20 cellular contexts compared by ENCODE assay signal in the genomic region with DNA sequence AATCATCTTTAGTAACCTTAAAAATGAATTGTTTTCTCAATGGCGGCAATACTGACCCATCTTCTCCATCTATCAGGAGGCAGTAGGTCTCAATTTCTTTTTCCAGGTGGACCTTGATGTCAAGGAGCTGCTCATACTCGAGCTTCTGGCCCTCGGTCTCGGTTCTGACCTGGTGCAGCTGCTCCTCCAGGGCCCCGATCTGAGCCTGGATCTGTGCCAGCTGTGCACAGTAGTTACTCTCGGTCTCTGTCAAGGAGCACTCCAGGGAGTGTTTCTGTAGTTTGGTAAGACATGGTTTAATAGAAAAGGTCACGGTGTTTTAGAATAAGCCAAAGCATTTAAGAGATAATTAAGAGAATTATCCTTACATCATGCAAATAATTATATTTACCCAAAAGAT. TPM values are rescaled to one million over a fixed set of nuclear protein-coding genes. Genes with fewer than 3 reads are reported as not detected.
"Had no signal": no experiment of that assay in that cellular context is flagged by ENCODE, and none has a peak within 500 bp of the region (broad histone marks: within the 10 kb centered on the region; RNA-seq: fewer than 3 reads in every experiment).

No MANE protein-coding gene starts in this region.

- H3K4me3 ChIP-seq: cardiac muscle cell, Peyer's patch, SJSA1 had no signal

- H3K36me3 ChIP-seq: brain microvascular endothelial cell, cardiac muscle cell, Peyer's patch, SJSA1 had no signal

- H3K4me1 ChIP-seq: Peyer's patch, SJSA1 had no signal

- DNase-seq: activated CD4-positive, alpha-beta T cell treated with anti-CD3 and anti-CD28 coated beads for 4 hours; activated CD8-positive, alpha-beta memory T cell treated with anti-CD3 and anti-CD28 coated beads, Interleukin-2, amount 50 U/mL, for 4 hours; activated CD8-positive, alpha-beta T cell treated with anti-CD3 and anti-CD28 coated beads for 36 hours; activated gamma-delta T cell treated with Interleukin-2 at 50 U/mL for 16 hours; activated naive CD4-positive, alpha-beta T cell treated with anti-CD3 and anti-CD28 coated beads, Interleukin-2, amount 10 ng/mL, durations not matched to agents 7 days and 5 days; activated naive CD8-positive, alpha-beta T cell treated with anti-CD3 and anti-CD28 coated beads for 36 hours; activated T-cell treated with anti-CD3 and anti-CD28 coated beads, Interleukin-2, amount 50 U/mL, for 72 hours; brain microvascular endothelial cell; NCI-H1105 treated with DMSO at 0.1 percent for 48 hours; NCI-H1694 treated with DMSO at 0.1 percent for 48 hours; NCI-H2081; NCI-H2171; NCI-H226; NCI-H510A treated with DMSO at 0.1 percent for 48 hours; NCI-H774; Peyer's patch; SHP77 had no signal

- H3K9me3 ChIP-seq: Peyer's patch, SJSA1 had no signal

RNA-seq across cellular contexts. Expression of gene KRT27, which starts 4.9 kb away (rescaled TPM):
- total RNA-seq: activated CD8-positive, alpha-beta T cell treated with anti-CD3 and anti-CD28 coated beads for 36 hours; activated naive CD8-positive, alpha-beta T cell treated with anti-CD3 and anti-CD28 coated beads for 36 hours; activated T-cell treated with anti-CD3 and anti-CD28 coated beads, Interleukin-2, amount 50 U/mL, for 72 hours; activated T-helper 2 cell treated with anti-CD3 and anti-CD28 coated beads, Interferon-gamma antibody, Interleukin-2, Interleukin-4, amounts not matched to agents 10 μg/mL and 5 μg/mL and 100 μg/mL, durations not matched to agents 14 hours and 24 hours and 36 hours; cardiac muscle cell; Peyer's patch; SJSA1 had no signal

RNA-seq across cellular contexts. Expression of gene KRT26, which starts 5.5 kb away (rescaled TPM):
- total RNA-seq: activated CD8-positive, alpha-beta T cell treated with anti-CD3 and anti-CD28 coated beads for 36 hours; activated naive CD8-positive, alpha-beta T cell treated with anti-CD3 and anti-CD28 coated beads for 36 hours; activated T-cell treated with anti-CD3 and anti-CD28 coated beads, Interleukin-2, amount 50 U/mL, for 72 hours; activated T-helper 2 cell treated with anti-CD3 and anti-CD28 coated beads, Interferon-gamma antibody, Interleukin-2, Interleukin-4, amounts not matched to agents 10 μg/mL and 5 μg/mL and 100 μg/mL, durations not matched to agents 14 hours and 24 hours and 36 hours; cardiac muscle cell; Peyer's patch; SJSA1 had no signal

RNA-seq across cellular contexts. Expression of gene KRT28, which starts 22.3 kb away (rescaled TPM):
- total RNA-seq: activated CD8-positive, alpha-beta T cell treated with anti-CD3 and anti-CD28 coated beads for 36 hours; activated naive CD8-positive, alpha-beta T cell treated with anti-CD3 and anti-CD28 coated beads for 36 hours; activated T-cell treated with anti-CD3 and anti-CD28 coated beads, Interleukin-2, amount 50 U/mL, for 72 hours; activated T-helper 2 cell treated with anti-CD3 and anti-CD28 coated beads, Interferon-gamma antibody, Interleukin-2, Interleukin-4, amounts not matched to agents 10 μg/mL and 5 μg/mL and 100 μg/mL, durations not matched to agents 14 hours and 24 hours and 36 hours; cardiac muscle cell; SJSA1 had no signal

RNA-seq across cellular contexts. Expression of gene KRT25, which starts 22.3 kb away (rescaled TPM):
- total RNA-seq: activated CD8-positive, alpha-beta T cell treated with anti-CD3 and anti-CD28 coated beads for 36 hours; activated naive CD8-positive, alpha-beta T cell treated with anti-CD3 and anti-CD28 coated beads for 36 hours; activated T-cell treated with anti-CD3 and anti-CD28 coated beads, Interleukin-2, amount 50 U/mL, for 72 hours; activated T-helper 2 cell treated with anti-CD3 and anti-CD28 coated beads, Interferon-gamma antibody, Interleukin-2, Interleukin-4, amounts not matched to agents 10 μg/mL and 5 μg/mL and 100 μg/mL, durations not matched to agents 14 hours and 24 hours and 36 hours; cardiac muscle cell; Peyer's patch; SJSA1 had no signal
